In the genomic region with DNA sequence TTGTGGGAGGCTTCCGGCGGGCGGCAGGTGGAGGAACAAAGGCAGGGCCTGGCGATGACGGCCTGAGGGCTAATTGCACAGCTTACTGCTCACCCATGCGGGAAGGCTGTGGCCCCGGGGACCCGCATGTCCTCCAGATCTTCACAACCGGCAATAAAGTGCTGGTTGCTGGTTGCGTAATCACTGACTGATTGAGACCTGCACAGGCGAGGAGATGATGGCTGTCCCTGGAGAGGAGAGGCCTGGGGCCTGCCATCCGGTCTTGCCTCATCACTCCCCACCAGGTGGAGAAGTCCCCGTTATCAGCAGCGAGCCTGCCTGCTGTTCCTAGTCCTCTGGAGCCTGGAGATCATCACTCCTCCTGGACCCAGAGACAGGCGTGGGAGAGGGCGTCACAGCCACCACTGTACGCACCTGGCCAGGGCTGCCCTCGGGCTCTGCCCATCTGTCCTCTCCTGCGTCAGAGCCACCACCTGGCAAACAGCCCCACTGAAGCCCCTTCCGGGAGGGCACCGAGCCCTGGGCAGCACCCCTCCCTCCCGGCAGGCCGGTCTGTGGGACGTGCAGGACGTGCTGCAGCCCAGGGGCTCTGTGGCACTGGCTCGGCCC, we compare ENCODE assay signal across 21 cellular contexts. TPM values are rescaled to one million over a fixed set of nuclear protein-coding genes. Genes with fewer than 3 reads are reported as not detected.
"Had no signal": no experiment of that assay in that cellular context is flagged by ENCODE, and none has a peak within 500 bp of the region (broad histone marks: within the 10 kb centered on the region; RNA-seq: fewer than 3 reads in every experiment).

No MANE protein-coding gene starts in this region.

- H3K27ac ChIP-seq: brain microvascular endothelial cell, parathyroid adenoma, suprapubic skin had no signal

- H3K4me3 Mint-ChIP-seq: activated CD4-positive, alpha-beta T cell treated with anti-CD3 and anti-CD28 coated beads, Interleukin-2, amount 10 ng/mL, durations not matched to agents 7 days and 5 days; activated T-helper 17 cell treated with anti-CD3 and anti-CD28 coated beads, Interleukin-2, amount 50 U/mL, for 72 hours; dendritic cell treated with granulocyte-macrophage colony-stimulating factor and Interleukin-4, amounts not matched to agents 40 ng/mL and 50 ng/mL, for 4 days; endodermal cell; immature natural killer cell; neural crest cell; type B pancreatic cell had no signal

- H3K4me3 ChIP-seq: smooth muscle cell, suprapubic skin had no signal

- DNase-seq: activated CD4-positive, alpha-beta T cell treated with anti-CD3 and anti-CD28 coated beads, Interleukin-2, amount 10 ng/mL, durations not matched to agents 7 days and 5 days; activated naive CD4-positive, alpha-beta T cell treated with anti-CD3 and anti-CD28 coated beads, Interleukin-2, amount 50 U/mL, for 16 hours; activated T-cell treated with anti-CD3 and anti-CD28 coated beads for 4 hours; amygdala; brain microvascular endothelial cell; cerebellar nuclear complex; endodermal cell; erythroblast; immature natural killer cell; retina; stimulated activated naive CD4-positive, alpha-beta T cell treated with Interleukin-2 at 50 U/mL for 16 hours had no signal

- H3K36me3 ChIP-seq: brain microvascular endothelial cell, suprapubic skin had no signal

- H3K9me3 ChIP-seq: suprapubic skin had no signal

- H3K27me3 Mint-ChIP-seq: activated CD4-positive, alpha-beta T cell treated with anti-CD3 and anti-CD28 coated beads, Interleukin-2, amount 10 ng/mL, durations not matched to agents 7 days and 5 days; activated T-helper 17 cell treated with anti-CD3 and anti-CD28 coated beads, Interleukin-2, amount 50 U/mL, for 72 hours; dendritic cell treated with granulocyte-macrophage colony-stimulating factor and Interleukin-4, amounts not matched to agents 40 ng/mL and 50 ng/mL, for 4 days; type B pancreatic cell had no signal

- H3K4me1 Mint-ChIP-seq: activated CD4-positive, alpha-beta T cell treated with anti-CD3 and anti-CD28 coated beads, Interleukin-2, amount 10 ng/mL, durations not matched to agents 7 days and 5 days; activated T-helper 17 cell treated with anti-CD3 and anti-CD28 coated beads, Interleukin-2, amount 50 U/mL, for 72 hours; endodermal cell; immature natural killer cell; neural crest cell had no signal

- H3K27me3 ChIP-seq: brain microvascular endothelial cell, suprapubic skin had no signal

- H3K36me3 Mint-ChIP-seq: immature natural killer cell, type B pancreatic cell had no signal

- H3K4me1 ChIP-seq: parathyroid adenoma, suprapubic skin had no signal

- ATAC-seq: activated T-helper 17 cell treated with anti-CD3 and anti-CD28 coated beads, Interleukin-2, amount 50 U/mL, for 72 hours had no signal

- H3K27ac Mint-ChIP-seq: activated CD4-positive, alpha-beta T cell treated with anti-CD3 and anti-CD28 coated beads, Interleukin-2, amount 10 ng/mL, durations not matched to agents 7 days and 5 days; activated T-helper 17 cell treated with anti-CD3 and anti-CD28 coated beads, Interleukin-2, amount 50 U/mL, for 72 hours; dendritic cell treated with granulocyte-macrophage colony-stimulating factor and Interleukin-4, amounts not matched to agents 40 ng/mL and 50 ng/mL, for 4 days; endodermal cell; immature natural killer cell; type B pancreatic cell had no signal

- H3K9me3 Mint-ChIP-seq: activated CD4-positive, alpha-beta T cell treated with anti-CD3 and anti-CD28 coated beads, Interleukin-2, amount 10 ng/mL, durations not matched to agents 7 days and 5 days; activated T-helper 17 cell treated with anti-CD3 and anti-CD28 coated beads, Interleukin-2, amount 50 U/mL, for 72 hours; dendritic cell treated with granulocyte-macrophage colony-stimulating factor and Interleukin-4, amounts not matched to agents 40 ng/mL and 50 ng/mL, for 4 days; endodermal cell; immature natural killer cell; neural crest cell; type B pancreatic cell had no signal

RNA-seq across cellular contexts. Expression of a gene that starts 18.7 kb away (rescaled TPM):
- total RNA-seq: activated CD4-positive, alpha-beta T cell treated with anti-CD3 and anti-CD28 coated beads, Interleukin-2, amount 10 ng/mL, durations not matched to agents 7 days and 5 days; activated CD8-positive, alpha-beta memory T cell treated with anti-CD3 and anti-CD28 coated beads for 36 hours; activated T-helper 17 cell treated with anti-CD3 and anti-CD28 coated beads, Interleukin-2, amount 50 U/mL, for 72 hours; T-helper 1 cell treated with Interleukin-12 subunit alpha and Interleukin-12 subunit beta and Interleukin-4 antibody, amounts not matched to agents 30 ng/mL and 1 ng/mL, for 36 hours had no signal
- polyA plus RNA-seq: immature natural killer cell had no signal

RNA-seq across cellular contexts. Expression of a gene that starts 59.5 kb away (rescaled TPM):
- total RNA-seq: endodermal cell, glomerular endothelial cell, neural crest cell had no signal
- polyA plus RNA-seq: immature natural killer cell had no signal
